Comparison of ENCODE assay signal across 8 cellular contexts in genomic region chr4:2536193-2537010, GRCh38.
DNase-seq lines count a peak whose midpoint lies in the region; ATAC-seq and FAIRE-seq lines count a peak whose summit lies in the region.

Gene FAM193A (plus strand): TSS chr4:2536647. CDS start chr4:2536916, 269 bp downstream.

- peak; percentile 98 for FAIRE-seq in HTR-8/SVneo (lab: Jason Lieb, UNC)

- H3K27ac ChIP-seq in effector memory CD4-positive, alpha-beta T cell (ENCODE audit: insufficient read depth, low read length, poor library complexity, severe bottlenecking), result peak within 1 kb of the TSS; percentile 84

- H3K9me3 ChIP-seq in effector memory CD4-positive, alpha-beta T cell (ENCODE audit: control insufficient read depth, low read length), result no peaks in the 10 kb centered on the region

- ATAC-seq in GM21381 (IDR thresholded peaks at IDR 0.05; ENCODE audit: unreplicated experiment), result peak; percentile 84

- H3K4me3 ChIP-seq in effector memory CD4-positive, alpha-beta T cell (ENCODE audit: insufficient read depth, low read depth, low read length, poor library complexity, severe bottlenecking), result peak within 1 kb of the TSS; percentile 79

- DNase-seq in COLO829 (ENCODE audit: low spot score), result peak; percentile 72
- DNase-seq in HTR-8/SVneo (ENCODE audit: insufficient read length, low spot score), result peak; percentile 97
- peak; percentile 98 for DNase-seq in NOMO-1 treated with DMSO at 0.1 percent for 48 hours (lab: John Stamatoyannopoulos, UW; ENCODE audit: unreplicated experiment)
- peak; percentile 97 to 99 for DNase-seq in activated CD8-positive, alpha-beta memory T cell treated with anti-CD3 and anti-CD28 coated beads for 4 hours (ENCODE audit: low read depth in 2 of 2)
- peak; percentile 98 to 99 (median 98) for DNase-seq in effector memory CD4-positive, alpha-beta T cell
- peak; percentile 99 for DNase-seq in medulla oblongata (ENCODE audit: extremely low spot score)
- DNase-seq in stimulated activated CD4-positive, alpha-beta T cell treated with anti-CD3 and anti-CD28 coated beads, TNF-alpha, amount 100 ng/mL, for 48 hours (ENCODE audit: low read depth in 3 of 3), result peak; percentile 97 to 99 (median 98)

- no peaks in the 10 kb centered on the region for H3K27me3 ChIP-seq in effector memory CD4-positive, alpha-beta T cell (replicated peaks; ENCODE audit: control insufficient read depth, insufficient read depth, low read length, poor library complexity, severe bottlenecking)

- no peaks in the 10 kb centered on the region for H3K36me3 ChIP-seq in effector memory CD4-positive, alpha-beta T cell (ENCODE audit: control insufficient read depth, insufficient read depth, low read length)

- peaks cover 18% of the 10 kb centered on the region for H3K4me1 ChIP-seq in effector memory CD4-positive, alpha-beta T cell (ENCODE audit: control insufficient read depth, insufficient read depth, low read length, poor library complexity, severe bottlenecking)

Comparison
In these comparisons a context has a peak if more than half of its experiments do, and no peak if none do; other contexts are left out.
1. Peak in every context shown above with its lines: DNase-seq, ATAC-seq, H3K4me3 ChIP-seq and H3K27ac ChIP-seq.